ENCODE assay signal across 23 cellular contexts in the genomic region with DNA sequence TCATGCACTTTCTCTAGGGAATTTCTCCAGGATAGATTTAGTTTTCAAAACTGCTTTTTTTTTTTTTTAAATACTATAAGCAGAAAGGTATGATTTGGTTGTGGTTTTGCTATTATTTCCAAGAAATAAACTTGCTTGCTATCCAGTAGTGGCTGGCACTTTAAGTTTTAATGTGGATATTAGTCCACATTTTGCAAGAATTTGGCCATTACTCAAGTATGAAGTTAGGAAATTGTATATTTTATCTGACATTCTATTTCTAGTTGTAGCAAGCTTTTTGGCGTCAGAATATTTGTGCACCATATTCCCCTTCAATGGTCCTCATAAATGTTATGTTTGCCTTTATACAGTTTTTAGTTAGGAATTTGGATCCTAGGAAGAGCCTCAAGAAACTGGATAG.
DNase-seq lines count a peak whose midpoint lies in the region; ATAC-seq, FAIRE-seq and TF ChIP-seq lines count a peak whose summit lies in the region.
"Had no signal": no experiment of that assay in that cellular context is flagged by ENCODE, and none has a peak within 500 bp of the region (broad histone marks: within the 10 kb centered on the region; RNA-seq: fewer than 3 reads in every experiment).

No MANE protein-coding gene starts in this region.

- CTCF ChIA-PET in AG04449 (lab: Yijun Ruan, JAX), result no interaction called here
- CTCF ChIA-PET in IMR-90 (lab: Yijun Ruan, JAX), result no interaction called here
- CTCF ChIA-PET in H1 (lab: Charles Lee; ENCODE audit: partially characterized antibody), result no interaction called here

- H4K5ac ChIP-seq in IMR-90 (ENCODE audit: low read depth, low read length), result no peak overlapping the region; the same call in 1 of the 2 replicates
- H4K5ac ChIP-seq in H1 (ENCODE audit: insufficient read length, low read depth, low read length), result no peak overlapping the region

- H2BK120ac ChIP-seq in IMR-90 (ENCODE audit: low read depth, low read length), result no peak overlapping the region
- H2BK120ac ChIP-seq in H1 (replicated peaks; ENCODE audit: low read depth, low read length), result peak overlapping the region; percentile 33

- H3K18ac ChIP-seq in IMR-90 (ENCODE audit: low read depth, low read length) (peak overlapping the region; percentile 81; the same call in 1 of the 2 replicates), H1 (ENCODE audit: extremely low read depth, low read length) (no peak overlapping the region)

- H4K8ac ChIP-seq in IMR-90 (ENCODE audit: low read depth in 2 of 2, low read length in 2 of 2) (no peak overlapping the region), H1 (ENCODE audit: extremely low read depth, insufficient read depth, low read length) (no peak overlapping the region)

- no peak for TF ChIP-seq RAD21 in IMR-90 (IDR thresholded peaks at IDR 0.05; ENCODE audit: low read length)
- no peak for TF ChIP-seq RAD21 in H1 (IDR thresholded peaks at IDR 0.05 in 1 of 2, conservative IDR thresholded peaks at IDR 0.05 in 1 of 2; ENCODE audit: low read depth in 2 of 2, low read length in 2 of 2)

- WGBS in IMR-90 (ENCODE audit: extremely low coverage in 2 of 2, insufficient read length in 1 of 2), 2 experiments, result no CpG with 5 or more reads among the region's 1 CpG
- 92% methylated on average over 1 of the region's 1 CpG; no CpG with 5 or more reads in 1 of the 2 experiments for WGBS in H1 (ENCODE audit: extremely low coverage in 1 of 2, insufficient coverage in 1 of 2, insufficient read length in 1 of 2, insufficient replicate concordance in 2 of 2, low coverage in 1 of 2, low lambda C conversion rate in 2 of 2, missing lambda C conversion rate in 1 of 2), 2 experiments

- H3K56ac ChIP-seq in IMR-90 (ENCODE audit: extremely low read depth, insufficient read depth, low read length) (no peak overlapping the region), H1 (replicated peaks; ENCODE audit: insufficient read length, low read depth, low read length) (no peak overlapping the region)

- peak overlapping the region; percentile 85; the same call in 1 of the 3 replicates for H2BK15ac ChIP-seq in IMR-90 (ENCODE audit: low read depth, low read length)
- no peak overlapping the region for H2BK15ac ChIP-seq in H1 (ENCODE audit: low read length)

- H2AK5ac ChIP-seq in IMR-90 (ENCODE audit: low read depth, low read length), result peak overlapping the region; percentile 56; the same call in 1 of the 2 replicates
- no peak overlapping the region for H2AK5ac ChIP-seq in H1 (ENCODE audit: low read depth, low read length)

- H3K4me1 ChIP-seq in IMR-90 (ENCODE audit: control insufficient read depth, insufficient read depth, low read length) (peaks cover 9% of the 10 kb centered on the region), H1 (replicated peaks in 1 of 4; ENCODE audit: control insufficient read depth in 3 of 4, insufficient read depth in 4 of 4, low read length in 3 of 4) (no peaks in the 10 kb centered on the region)

- dilution Hi-C loops in IMR-90 (cut with HindIII; ENCODE audit: low sequenced_read_pairs, unreplicated experiment), result no loop called here

- H3K9me1 ChIP-seq in IMR-90 (ENCODE audit: insufficient read depth, low read length), result no peaks in the 10 kb centered on the region; the same call in 1 of the 2 replicates

- H2AK9ac ChIP-seq in IMR-90 (replicated peaks; ENCODE audit: low read depth, low read length, poor library complexity), result no peak overlapping the region

- H3K23ac ChIP-seq in IMR-90 (ENCODE audit: low read depth, low read length) (no peak overlapping the region), H1 (ENCODE audit: insufficient read length) (no peak overlapping the region)

- H3K4me3 ChIP-seq in AG04449 (ENCODE audit: low read depth, low read length), result no peak overlapping the region
- H3K4me3 ChIP-seq in IMR-90 (ENCODE audit: insufficient read depth, low read depth, low read length), result no peak overlapping the region
- no peak overlapping the region for H3K4me3 ChIP-seq in H1 (ENCODE audit: extremely low read depth in 1 of 4, insufficient read depth in 2 of 4, low read depth in 3 of 4, low read length in 4 of 4)
- H3K4me3 ChIP-seq in fibroblast of the aortic adventitia (ENCODE audit: low read depth, low read length), result no peak overlapping the region
- H3K4me3 ChIP-seq: BLaER1 treated with 17β-estradiol and CSF1 and Interleukin-3, amounts not matched to agents 10 nM and 100 nM; GM12878; GM23338 had no signal

- intact Hi-C loops in IMR-90 (cut with micrococcal nuclease) (no loop called here), left colon (cut with DNase I, micrococcal nuclease) (no loop called here)

- POLR2A ChIA-PET in AG04449 (lab: Yijun Ruan, JAX) (no interaction called here), IMR-90 (lab: Charles Lee; ENCODE audit: unreplicated experiment) (no interaction called here), H1 (lab: Charles Lee; ENCODE audit: partially characterized antibody) (no interaction called here)

- no peak for FAIRE-seq in H1 (lab: Jason Lieb, UNC)
- FAIRE-seq: GM12878, HTR-8/SVneo had no signal

- no peak overlapping the region for H2BK12ac ChIP-seq in H1 (ENCODE audit: low read depth, low read length)

- TF ChIP-seq CTCF in AG04449 (IDR thresholded peaks at IDR 0.05; ENCODE audit: insufficient read depth, low read length, missing control alignments), result no peak
- no peak for TF ChIP-seq CTCF in IMR-90 (conservative IDR thresholded peaks at IDR 0.05; ENCODE audit: low read depth, low read length)
- TF ChIP-seq CTCF in H1 (IDR thresholded peaks at IDR 0.05; ENCODE audit: control extremely low read depth in 1 of 3, insufficient read depth in 1 of 3, low read depth in 1 of 3, low read length in 3 of 3), result no peak
- no peak for TF ChIP-seq CTCF in fibroblast of the aortic adventitia (IDR thresholded peaks at IDR 0.05; ENCODE audit: insufficient read depth, low read length)

- H3K4ac ChIP-seq in IMR-90 (ENCODE audit: low read depth, low read length) (no peak overlapping the region), H1 (replicated peaks; ENCODE audit: insufficient read length, low read depth, low read length) (no peak overlapping the region)

- H4K20me1 ChIP-seq in IMR-90 (ENCODE audit: insufficient read depth, low read length) (no peaks in the 10 kb centered on the region), H1 (replicated peaks in 1 of 2; ENCODE audit: control insufficient read depth in 1 of 2, insufficient read depth in 2 of 2, low read length in 2 of 2) (peaks cover 0 to 2% of the 10 kb centered on the region in 2 experiments)
- H4K20me1 ChIP-seq: BLaER1 treated with 17β-estradiol and CSF1 and Interleukin-3, amounts not matched to agents 10 nM and 100 nM had no signal

- H4K91ac ChIP-seq in IMR-90 (ENCODE audit: insufficient read depth, low read depth, low read length), result no peak overlapping the region
- H4K91ac ChIP-seq in H1 (replicated peaks; ENCODE audit: insufficient read length, low read length), result no peak overlapping the region

- H2AFZ ChIP-seq in IMR-90 (replicated peaks; ENCODE audit: low read length, poor library complexity) (no peak overlapping the region), H1 (ENCODE audit: low read length) (no peak overlapping the region)
- H2AFZ ChIP-seq: GM23338 had no signal

- H3K14ac ChIP-seq in IMR-90 (replicated peaks; ENCODE audit: low read depth, low read length) (no peak overlapping the region), H1 (ENCODE audit: insufficient read length) (no peak overlapping the region)

- H3K9ac ChIP-seq in IMR-90 (ENCODE audit: low read depth, low read length) (no peak overlapping the region), H1 (replicated peaks in 1 of 4; ENCODE audit: extremely low read depth in 1 of 4, low read depth in 3 of 4, low read length in 3 of 4) (no peak overlapping the region)
- H3K9ac ChIP-seq: BLaER1 treated with 17β-estradiol and CSF1 and Interleukin-3, amounts not matched to agents 10 nM and 100 nM had no signal

- no peak overlapping the region for H2BK20ac ChIP-seq in IMR-90 (ENCODE audit: low read depth, low read length)
- H2BK20ac ChIP-seq in H1 (ENCODE audit: low read length), result no peak overlapping the region

- H3K27me3 ChIP-seq in IMR-90 (ENCODE audit: control insufficient read depth, insufficient read depth, low read length), result no peaks in the 10 kb centered on the region
- no peaks in the 10 kb centered on the region for H3K27me3 ChIP-seq in H1 (replicated peaks in 1 of 4; ENCODE audit: control insufficient read depth in 3 of 4, extremely low read depth in 1 of 4, insufficient read depth in 3 of 4, low read length in 3 of 4)
- H3K27me3 ChIP-seq: BLaER1 treated with 17β-estradiol and CSF1 and Interleukin-3, amounts not matched to agents 10 nM and 100 nM had no signal

- no peaks in the 10 kb centered on the region for H3K79me2 ChIP-seq in H1 (ENCODE audit: control insufficient read depth in 1 of 2, insufficient read depth in 2 of 2, low read length in 2 of 2)

- H3K4me2 ChIP-seq in IMR-90 (ENCODE audit: low read depth, low read length) (peak overlapping the region; percentile 74; the same call in 1 of the 2 replicates), H1 (ENCODE audit: insufficient read depth in 1 of 2, low read depth in 2 of 2, low read length in 2 of 2) (no peak overlapping the region)
- H3K4me2 ChIP-seq: BLaER1 treated with 17β-estradiol and CSF1 and Interleukin-3, amounts not matched to agents 10 nM and 100 nM; GM23338 had no signal

- no peak for TF ChIP-seq EP300 in H1 (IDR thresholded peaks at IDR 0.05; ENCODE audit: borderline replicate concordance in 1 of 2, low read depth in 2 of 2, low read length in 2 of 2)

- H3K36me3 ChIP-seq in IMR-90 (ENCODE audit: control insufficient read depth, insufficient read depth, low read length) (peaks cover 1% of the 10 kb centered on the region; the same call in 1 of the 2 replicates), H1 (ENCODE audit: control insufficient read depth in 2 of 4, insufficient read depth in 4 of 4, low read length in 3 of 4) (no peaks in the 10 kb centered on the region)
- H3K36me3 ChIP-seq: BLaER1 treated with 17β-estradiol and CSF1 and Interleukin-3, amounts not matched to agents 10 nM and 100 nM had no signal

- H3K27ac ChIP-seq in IMR-90 (ENCODE audit: insufficient read depth, low read length) (peak overlapping the region; percentile 45; the same call in 1 of the 2 replicates), H1 (ENCODE audit: low read depth, low read length) (no peak overlapping the region)
- H3K27ac ChIP-seq: BLaER1 treated with 17β-estradiol and CSF1 and Interleukin-3, amounts not matched to agents 10 nM and 100 nM; HL-60 had no signal

- DNase-seq in AG04449 (ENCODE audit: low read depth, low spot score) (peak; percentile 5), IMR-90 (peak; percentile 67), H1 (ENCODE audit: low read depth in 1 of 2, low spot score in 2 of 2) (no peak), fibroblast of the aortic adventitia (ENCODE audit: low read depth) (peak; percentile 69), left colon (no peak)
- DNase-seq in activated CD8-positive, alpha-beta memory T cell treated with anti-CD3 and anti-CD28 coated beads, Interleukin-2, amount 50 U/mL, for 4 hours, result no peak
- DNase-seq: 8988T; CD8-positive, alpha-beta memory T cell; COR-L47; DMS 273 treated with DMSO at 0.1 percent for 48 hours; DMS53; DND-41; EL; H7; HFFc6; KBM-7 had no signal

- in situ Hi-C loops in IMR-90 (cut with MboI; ENCODE audit: low sequenced_read_pairs), result no loop called here

- H3K79me1 ChIP-seq in IMR-90 (ENCODE audit: low read depth in 1 of 2, low read length in 2 of 2) (peaks cover 0 to 6% of the 10 kb centered on the region in 2 experiments; a peak in 1 of 4 replicates), H1 (ENCODE audit: low read depth, low read length) (no peaks in the 10 kb centered on the region)

- H3K9me3 ChIP-seq in IMR-90 (ENCODE audit: control insufficient read depth, insufficient read depth, low read length), result no peaks in the 10 kb centered on the region
- H3K9me3 ChIP-seq in H1 (ENCODE audit: insufficient read depth in 2 of 2, low read depth in 1 of 2, low read length in 1 of 2), result no peaks in the 10 kb centered on the region
- H3K9me3 ChIP-seq: BLaER1 treated with 17β-estradiol and CSF1 and Interleukin-3, amounts not matched to agents 10 nM and 100 nM had no signal

- H2BK5ac ChIP-seq in IMR-90 (ENCODE audit: low read depth, low read length, poor library complexity, severe bottlenecking) (peak overlapping the region; percentile 74), H1 (ENCODE audit: low read depth, low read length) (no peak overlapping the region)

- no TSS peak for BruUV-seq in IMR-90 (replicated peaks; lab: Mats Ljungman, UMichigan)

- H3K23me2 ChIP-seq in H1 (ENCODE audit: low read depth, low read length), result no peaks in the 10 kb centered on the region; the same call in 1 of the 2 replicates

- peak; percentile 67 for ATAC-seq in IMR-90 (ENCODE audit: low read depth)
- ATAC-seq in GM18511 (IDR thresholded peaks at IDR 0.05; ENCODE audit: unreplicated experiment), result no peak
- no peak for ATAC-seq in left colon
- ATAC-seq: GM12878, GM23338, HCT116 had no signal

- TF ChIP-seq POLR2A in IMR-90 (IDR thresholded peaks at IDR 0.05; ENCODE audit: low read depth, low read length) (no peak), H1 (IDR thresholded peaks at IDR 0.05; ENCODE audit: control extremely low read depth in 1 of 2, low read depth in 2 of 2, low read length in 2 of 2) (no peak)

Comparison
In these comparisons a context has a peak if more than half of its experiments do, and no peak if none do; other contexts are left out.
1. DNase-seq: peak in AG04449 (single experiment), IMR-90 (single experiment) and fibroblast of the aortic adventitia (single experiment); none in H1 (0 of 2), left colon (0 of 2) and activated CD8-positive, alpha-beta memory T cell treated with anti-CD3 and anti-CD28 coated beads, Interleukin-2, amount 50 U/mL, for 4 hours (single experiment).